Comparison of ENCODE assay signal across 2 cellular contexts in the genomic region with DNA sequence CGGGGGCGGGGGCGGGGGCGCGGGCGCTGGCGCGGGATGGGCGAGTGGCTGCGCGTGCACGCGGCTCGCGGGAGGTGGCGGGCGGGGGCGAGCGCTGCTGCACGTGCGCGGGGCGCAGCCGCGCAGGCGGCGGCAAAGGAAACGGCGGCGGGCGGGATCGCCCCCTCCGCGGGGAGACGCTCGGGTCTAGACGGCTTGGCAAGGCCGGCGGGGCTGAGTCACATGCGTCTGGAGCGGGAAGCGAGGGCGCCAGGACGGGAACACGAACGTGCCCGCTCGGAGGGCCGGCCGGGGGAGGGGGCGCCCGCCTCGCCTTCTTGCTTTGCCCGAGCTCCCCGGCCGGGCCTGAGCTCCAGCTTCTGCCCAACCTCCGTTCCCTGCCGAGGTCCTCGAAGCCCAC.
TF ChIP-seq lines count a peak whose summit lies in the region.

No MANE protein-coding gene starts in this region.

TF ChIP-seq in SK-N-SH, 30 proteins besides CTCF, POLR2A, EP300 and RAD21 (continued from another document):
- TF ChIP-seq, protein P1, sequence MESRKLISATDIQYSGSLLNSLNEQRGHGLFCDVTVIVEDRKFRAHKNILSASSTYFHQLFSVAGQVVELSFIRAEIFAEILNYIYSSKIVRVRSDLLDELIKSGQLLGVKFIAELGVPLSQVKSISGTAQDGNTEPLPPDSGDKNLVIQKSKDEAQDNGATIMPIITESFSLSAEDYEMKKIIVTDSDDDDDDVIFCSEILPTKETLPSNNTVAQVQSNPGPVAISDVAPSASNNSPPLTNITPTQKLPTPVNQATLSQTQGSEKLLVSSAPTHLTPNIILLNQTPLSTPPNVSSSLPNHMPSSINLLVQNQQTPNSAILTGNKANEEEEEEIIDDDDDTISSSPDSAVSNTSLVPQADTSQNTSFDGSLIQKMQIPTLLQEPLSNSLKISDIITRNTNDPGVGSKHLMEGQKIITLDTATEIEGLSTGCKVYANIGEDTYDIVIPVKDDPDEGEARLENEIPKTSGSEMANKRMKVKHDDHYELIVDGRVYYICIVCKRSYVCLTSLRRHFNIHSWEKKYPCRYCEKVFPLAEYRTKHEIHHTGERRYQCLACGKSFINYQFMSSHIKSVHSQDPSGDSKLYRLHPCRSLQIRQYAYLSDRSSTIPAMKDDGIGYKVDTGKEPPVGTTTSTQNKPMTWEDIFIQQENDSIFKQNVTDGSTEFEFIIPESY (IDR thresholded peaks at IDR 0.05; ENCODE audit: borderline replicate concordance, low read depth), result no peak
- TF ChIP-seq FOXJ3 (CRISPR knock-in tag; IDR thresholded peaks at IDR 0.05) (no peak), TEAD4 (IDR thresholded peaks at IDR 0.05; ENCODE audit: borderline replicate concordance, insufficient read depth) (no peak), MAX (IDR thresholded peaks at IDR 0.05; ENCODE audit: low read depth) (peak; percentile 72; the same call in 1 of the 2 replicates), POLR2AphosphoS5 (IDR thresholded peaks at IDR 0.05; ENCODE audit: low read depth, low read length) (no peak), IRF3 (IDR thresholded peaks at IDR 0.05; ENCODE audit: low read depth, low read length) (no peak)
- TF ChIP-seq, protein P2, sequence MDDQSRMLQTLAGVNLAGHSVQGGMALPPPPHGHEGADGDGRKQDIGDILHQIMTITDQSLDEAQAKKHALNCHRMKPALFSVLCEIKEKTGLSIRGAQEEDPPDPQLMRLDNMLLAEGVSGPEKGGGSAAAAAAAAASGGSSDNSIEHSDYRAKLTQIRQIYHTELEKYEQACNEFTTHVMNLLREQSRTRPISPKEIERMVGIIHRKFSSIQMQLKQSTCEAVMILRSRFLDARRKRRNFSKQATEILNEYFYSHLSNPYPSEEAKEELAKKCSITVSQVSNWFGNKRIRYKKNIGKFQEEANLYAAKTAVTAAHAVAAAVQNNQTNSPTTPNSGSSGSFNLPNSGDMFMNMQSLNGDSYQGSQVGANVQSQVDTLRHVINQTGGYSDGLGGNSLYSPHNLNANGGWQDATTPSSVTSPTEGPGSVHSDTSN (IDR thresholded peaks at IDR 0.05), result no peak

TF ChIP-seq in SK-N-SH treated with all-trans-retinoic acid at 6 μM for 48 hours, 23 proteins besides CTCF, POLR2A, EP300 and RAD21 (continued from another document):
- TF ChIP-seq, protein P3, sequence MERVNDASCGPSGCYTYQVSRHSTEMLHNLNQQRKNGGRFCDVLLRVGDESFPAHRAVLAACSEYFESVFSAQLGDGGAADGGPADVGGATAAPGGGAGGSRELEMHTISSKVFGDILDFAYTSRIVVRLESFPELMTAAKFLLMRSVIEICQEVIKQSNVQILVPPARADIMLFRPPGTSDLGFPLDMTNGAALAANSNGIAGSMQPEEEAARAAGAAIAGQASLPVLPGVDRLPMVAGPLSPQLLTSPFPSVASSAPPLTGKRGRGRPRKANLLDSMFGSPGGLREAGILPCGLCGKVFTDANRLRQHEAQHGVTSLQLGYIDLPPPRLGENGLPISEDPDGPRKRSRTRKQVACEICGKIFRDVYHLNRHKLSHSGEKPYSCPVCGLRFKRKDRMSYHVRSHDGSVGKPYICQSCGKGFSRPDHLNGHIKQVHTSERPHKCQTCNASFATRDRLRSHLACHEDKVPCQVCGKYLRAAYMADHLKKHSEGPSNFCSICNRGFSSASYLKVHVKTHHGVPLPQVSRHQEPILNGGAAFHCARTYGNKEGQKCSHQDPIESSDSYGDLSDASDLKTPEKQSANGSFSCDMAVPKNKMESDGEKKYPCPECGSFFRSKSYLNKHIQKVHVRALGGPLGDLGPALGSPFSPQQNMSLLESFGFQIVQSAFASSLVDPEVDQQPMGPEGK (CRISPR knock-in tag; IDR thresholded peaks at IDR 0.05; ENCODE audit: borderline replicate concordance), result no peak
- TF ChIP-seq TOX (CRISPR knock-in tag; IDR thresholded peaks at IDR 0.05; ENCODE audit: borderline replicate concordance), result no peak
- no peak for TF ChIP-seq POU6F1 (CRISPR knock-in tag; IDR thresholded peaks at IDR 0.05; ENCODE audit: borderline replicate concordance, low read depth)
- TF ChIP-seq ISL1 (CRISPR knock-in tag; IDR thresholded peaks at IDR 0.05), result no peak
